ENCODE assay signal across 1 cellular context in the genomic region with DNA sequence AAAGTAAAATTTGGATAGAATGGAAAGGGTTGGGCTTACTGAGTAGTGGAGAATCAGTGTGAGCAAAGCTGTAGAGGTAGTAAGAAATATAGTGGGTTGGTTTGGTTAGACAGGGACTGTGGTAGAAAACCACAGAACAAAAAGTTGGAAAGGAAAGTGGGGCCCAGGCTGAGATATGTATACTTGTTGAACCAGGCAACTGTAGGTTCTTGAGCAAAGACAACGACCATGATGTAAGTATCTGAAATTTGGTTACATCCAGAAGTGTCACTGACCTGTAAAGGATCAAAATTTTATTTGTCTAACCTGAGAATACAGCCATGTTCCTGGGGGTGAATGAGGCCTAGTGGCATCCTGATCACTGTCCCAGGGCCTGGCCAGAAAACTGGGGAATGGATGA.
TF ChIP-seq lines count a peak whose summit lies in the region.

No MANE protein-coding gene starts in this region.

TF ChIP-seq in HEK293, 187 proteins besides CTCF, POLR2A, EP300 and RAD21 (continued from another document):
- TF ChIP-seq, protein P1, sequence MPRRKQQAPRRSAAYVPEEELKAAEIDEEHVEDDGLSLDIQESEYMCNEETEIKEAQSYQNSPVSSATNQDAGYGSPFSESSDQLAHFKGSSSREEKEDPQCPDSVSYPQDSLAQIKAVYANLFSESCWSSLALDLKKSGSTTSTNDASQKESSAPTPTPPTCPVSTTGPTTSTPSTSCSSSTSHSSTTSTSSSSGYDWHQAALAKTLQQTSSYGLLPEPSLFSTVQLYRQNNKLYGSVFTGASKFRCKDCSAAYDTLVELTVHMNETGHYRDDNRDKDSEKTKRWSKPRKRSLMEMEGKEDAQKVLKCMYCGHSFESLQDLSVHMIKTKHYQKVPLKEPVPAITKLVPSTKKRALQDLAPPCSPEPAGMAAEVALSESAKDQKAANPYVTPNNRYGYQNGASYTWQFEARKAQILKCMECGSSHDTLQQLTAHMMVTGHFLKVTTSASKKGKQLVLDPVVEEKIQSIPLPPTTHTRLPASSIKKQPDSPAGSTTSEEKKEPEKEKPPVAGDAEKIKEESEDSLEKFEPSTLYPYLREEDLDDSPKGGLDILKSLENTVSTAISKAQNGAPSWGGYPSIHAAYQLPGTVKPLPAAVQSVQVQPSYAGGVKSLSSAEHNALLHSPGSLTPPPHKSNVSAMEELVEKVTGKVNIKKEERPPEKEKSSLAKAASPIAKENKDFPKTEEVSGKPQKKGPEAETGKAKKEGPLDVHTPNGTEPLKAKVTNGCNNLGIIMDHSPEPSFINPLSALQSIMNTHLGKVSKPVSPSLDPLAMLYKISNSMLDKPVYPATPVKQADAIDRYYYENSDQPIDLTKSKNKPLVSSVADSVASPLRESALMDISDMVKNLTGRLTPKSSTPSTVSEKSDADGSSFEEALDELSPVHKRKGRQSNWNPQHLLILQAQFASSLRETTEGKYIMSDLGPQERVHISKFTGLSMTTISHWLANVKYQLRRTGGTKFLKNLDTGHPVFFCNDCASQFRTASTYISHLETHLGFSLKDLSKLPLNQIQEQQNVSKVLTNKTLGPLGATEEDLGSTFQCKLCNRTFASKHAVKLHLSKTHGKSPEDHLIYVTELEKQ (tag by site-specific recombination; IDR thresholded peaks at IDR 0.05; ENCODE audit: borderline replicate concordance), result no peak
